Comparison of ENCODE assay signal across 8 cellular contexts in genomic region chr7:158705234-158705890, GRCh38. TPM values are rescaled to one million over a fixed set of nuclear protein-coding genes. Genes with fewer than 3 reads are reported as not detected.
A peak's percentile ranks its signal among the peaks of the same experiment; 100 is the strongest.
DNase-seq lines count a peak whose midpoint lies in the region; TF ChIP-seq lines count a peak whose summit lies in the region.

No MANE protein-coding gene starts in this region.

- H3K9me2 ChIP-seq in Loucy (replicated peaks; ENCODE audit: low read depth, low read length), result no peaks in the 10 kb centered on the region

- H3F3A ChIP-seq in Loucy (ENCODE audit: low read depth), result no peaks in the 10 kb centered on the region

- H3K9ac ChIP-seq in Loucy (ENCODE audit: low read depth, low read length, poor library complexity, severe bottlenecking), result peak overlapping the region; percentile 84

- H3K27me3 ChIP-seq in Loucy (ENCODE audit: insufficient read depth, low read length, poor library complexity, severe bottlenecking) (no peaks in the 10 kb centered on the region), tibial artery (no peaks in the 10 kb centered on the region)

- H3K27ac ChIP-seq in tibial artery, result peak overlapping the region; percentile 80 to 81

- peak overlapping the region; percentile 87 for H2AFZ ChIP-seq in Loucy (ENCODE audit: low read length)

- peaks cover 42% of the 10 kb centered on the region for H3K79me2 ChIP-seq in Loucy (ENCODE audit: insufficient read depth, low read length)

- 5 to 6% methylated on average over 18 to 22 of the region's 22 CpGs for WGBS in lower leg skin, 2 donors

- H3K36me3 ChIP-seq in Loucy (ENCODE audit: insufficient read depth, low read length) (no peaks in the 10 kb centered on the region), tibial artery (peaks cover 0 to 5% (median 0%) of the 10 kb centered on the region in 3 donors)

- H3K4me1 ChIP-seq in Loucy (ENCODE audit: insufficient read depth, low read length, poor library complexity, severe bottlenecking), result peaks cover 44% of the 10 kb centered on the region
- H3K4me1 ChIP-seq in tibial artery, result peaks cover 0 to 19% (median 16%) of the 10 kb centered on the region in 4 donors

- no peak for TF ChIP-seq POLR2A in lower leg skin (IDR thresholded peaks at IDR 0.05)

- peaks cover 16% of the 10 kb centered on the region for H4K20me1 ChIP-seq in Loucy (ENCODE audit: insufficient read depth, low read length, poor library complexity, severe bottlenecking)

- H3K9me3 ChIP-seq in Loucy (ENCODE audit: insufficient read depth, low read depth, low read length) (no peaks in the 10 kb centered on the region), tibial artery (no peaks in the 10 kb centered on the region)

- intact Hi-C loops in lower leg skin (cut with DNase I; ENCODE audit: low total_unique reads) (loop anchor here (10.0 kb wide), 1 partner anchor 139 kb away; no protein-coding TSS in a partner anchor), tibial artery (cut with DNase I; ENCODE audit: low total_unique reads) (loop anchor here (10.0 kb wide), 1 partner anchor 159 kb away; no protein-coding TSS in a partner anchor)

- H3K4me3 ChIP-seq in Loucy (ENCODE audit: low read length, poor library complexity, severe bottlenecking) (peak overlapping the region; percentile 81), astrocyte of the spinal cord (ENCODE audit: low read depth, low read length) (peak overlapping the region; percentile 74), lower leg skin (ENCODE audit: low read depth, poor library complexity, severe bottlenecking) (peak overlapping the region; percentile 41), tibial artery (peak overlapping the region; percentile 62 to 93)

- in situ Hi-C loops in astrocyte of the spinal cord (cut with HindIII; ENCODE audit: low sequenced_read_pairs), result no loop called here

- peak overlapping the region; percentile 79 for H3K4me2 ChIP-seq in Loucy (ENCODE audit: low read depth, low read length, poor library complexity, severe bottlenecking)

- TF ChIP-seq CTCF in Loucy (conservative IDR thresholded peaks at IDR 0.05; ENCODE audit: low read length), result no peak
- no peak for TF ChIP-seq CTCF in astrocyte of the spinal cord (IDR thresholded peaks at IDR 0.05; ENCODE audit: low read depth, low read length)
- TF ChIP-seq CTCF in lower leg skin (IDR thresholded peaks at IDR 0.05), result no peak
- no peak for TF ChIP-seq CTCF in tibial artery (IDR thresholded peaks at IDR 0.05)

- peak in 2 of 3 experiments; percentile 60 to 89 for DNase-seq in NCI-H1417 (lab: John Stamatoyannopoulos, UW)
- no peak for DNase-seq in NCI-H1417 treated with DMSO at 0.1 percent for 48 hours (lab: John Stamatoyannopoulos, UW)
- DNase-seq in astrocyte of the spinal cord (ENCODE audit: low read depth, low spot score), result no peak
- no peak for DNase-seq in lower leg skin (ENCODE audit: low spot score in 2 of 2)
- no peak for DNase-seq in tibial artery
- no peak for DNase-seq in NCI-H2196 treated with DMSO at 0.1 percent for 48 hours (lab: John Stamatoyannopoulos, UW; ENCODE audit: unreplicated experiment)
- DNase-seq in activated CD8-positive, alpha-beta memory T cell treated with anti-CD3 and anti-CD28 coated beads, Interleukin-2, amount 50 U/mL, for 48 hours, result no peak

RNA-seq across cellular contexts. Expression of gene NCAPG2, which starts 0.8 kb away (rescaled TPM):
- total RNA-seq in lower leg skin, result 1 to 10 TPM; 5.2 to 9.7 (median 6.1) TPM

Comparison
In these comparisons a context has a peak if more than half of its experiments do, and no peak if none do; other contexts are left out.
1. DNase-seq: peak in NCI-H1417 (2 of 3); none in NCI-H1417 treated with DMSO at 0.1 percent for 48 hours (single experiment), astrocyte of the spinal cord (single experiment), lower leg skin (0 of 2), tibial artery (0 of 2), NCI-H2196 treated with DMSO at 0.1 percent for 48 hours (single experiment) and activated CD8-positive, alpha-beta memory T cell treated with anti-CD3 and anti-CD28 coated beads, Interleukin-2, amount 50 U/mL, for 48 hours (single experiment).
2. Peak in every context shown above with its lines, with median percentiles within 50 percentile points of each other: H3K4me3 ChIP-seq.